ENCODE assay signal across 8 cellular contexts in genomic region chr2:95166065-95166763, GRCh38. TPM values are rescaled to one million over a fixed set of nuclear protein-coding genes. Genes with fewer than 3 reads are reported as not detected.
DNase-seq lines count a peak whose midpoint lies in the region; ATAC-seq and TF ChIP-seq lines count a peak whose summit lies in the region.

No MANE protein-coding gene starts in this region.

- DNase-seq in GM06990 (ENCODE audit: extremely low read depth, insufficient read length): no peak
- no peak for DNase-seq in GM23248
- DNase-seq in SK-N-SH: no peak
- no peak for DNase-seq in skeletal muscle cell (ENCODE audit: low read depth)
- DNase-seq in AG20443 (ENCODE audit: low spot score): no peak
- DNase-seq in activated CD4-positive, alpha-beta T cell treated with anti-CD3 and anti-CD28 coated beads, Interleukin-2, amount 50 U/mL, for 48 hours: no peak
- DNase-seq in activated CD8-positive, alpha-beta memory T cell treated with anti-CD3 and anti-CD28 coated beads for 24 hours: no peak

- peak overlapping the region; percentile 90 for H3K9ac ChIP-seq in GM23248
- H3K9ac ChIP-seq in SK-N-SH: peak overlapping the region; percentile 79

- peaks cover 75% of the 10 kb centered on the region for H3K79me2 ChIP-seq in GM23248 (ENCODE audit: insufficient read depth)
- H3K79me2 ChIP-seq in SK-N-SH (ENCODE audit: insufficient read depth): peaks cover 32% of the 10 kb centered on the region

- CTCF ChIA-PET in SK-N-SH (lab: Yijun Ruan, JAX): interaction anchor here (2.8 kb wide), 1 partner anchor 90 kb away, joined by 11 read pairs; no protein-coding TSS in a partner anchor

- no peaks in the 10 kb centered on the region for H3K27me3 ChIP-seq in GM06990 (replicated peaks; ENCODE audit: control insufficient read depth, insufficient read depth, low read length)
- H3K27me3 ChIP-seq in GM23248 (replicated peaks; ENCODE audit: insufficient read depth): no peaks in the 10 kb centered on the region
- H3K27me3 ChIP-seq in SK-N-SH (ENCODE audit: insufficient read depth): no peaks in the 10 kb centered on the region
- H3K27me3 ChIP-seq in gastroesophageal sphincter: no peaks in the 10 kb centered on the region

- H3K4me3 ChIP-seq in GM06990 (replicated peaks; ENCODE audit: low read depth, low read length) (peak overlapping the region; percentile 98), GM23248 (peak overlapping the region; percentile 89), SK-N-SH (ENCODE audit: low read depth in 2 of 2, low read length in 1 of 2) (peak overlapping the region; percentile 88 to 89), gastroesophageal sphincter (peak overlapping the region; percentile 40 to 68), skeletal muscle cell (ENCODE audit: low read depth, low read length) (peak overlapping the region; percentile 96)

- H3K4me1 ChIP-seq in GM23248 (ENCODE audit: insufficient read depth) (peaks cover 14% of the 10 kb centered on the region), SK-N-SH (ENCODE audit: control insufficient read depth in 1 of 2, insufficient read depth in 2 of 2, low read depth in 1 of 2, low read length in 1 of 2) (peaks cover 0 to 15% of the 10 kb centered on the region in 2 experiments; a peak in 2 of 4 replicates), gastroesophageal sphincter (peaks cover 2 to 30% (median 13%) of the 10 kb centered on the region in 3 donors)

- H3K9me3 ChIP-seq in GM23248 (ENCODE audit: low read depth) (no peaks in the 10 kb centered on the region), SK-N-SH (no peaks in the 10 kb centered on the region), gastroesophageal sphincter (no peaks in the 10 kb centered on the region)

- H2AFZ ChIP-seq in GM23248 (peak overlapping the region; percentile 88), SK-N-SH (ENCODE audit: low read depth) (peak overlapping the region; percentile 85)

- in situ Hi-C loops in GM23248 (cut with MboI): no loop called here

- no peaks in the 10 kb centered on the region for H3K36me3 ChIP-seq in GM06990 (ENCODE audit: control insufficient read depth, insufficient read depth, low read length)
- H3K36me3 ChIP-seq in GM23248 (ENCODE audit: low read depth): no peaks in the 10 kb centered on the region
- peaks cover 0 to 4% of the 10 kb centered on the region in 2 experiments for H3K36me3 ChIP-seq in SK-N-SH (replicated peaks in 1 of 2; ENCODE audit: control insufficient read depth in 1 of 2, insufficient read depth in 2 of 2, low read length in 1 of 2)
- H3K36me3 ChIP-seq in gastroesophageal sphincter: no peaks in the 10 kb centered on the region

- TF ChIP-seq CTCF in GM06990 (IDR thresholded peaks at IDR 0.05; ENCODE audit: insufficient read depth, low read length, poor library complexity, severe bottlenecking) (no peak), SK-N-SH (IDR thresholded peaks at IDR 0.05) (no peak), gastroesophageal sphincter (IDR thresholded peaks at IDR 0.05) (no peak)

- no peaks in the 10 kb centered on the region; the same call in 1 of the 2 replicates for H4K20me1 ChIP-seq in GM23248 (ENCODE audit: insufficient read depth)
- H4K20me1 ChIP-seq in SK-N-SH (ENCODE audit: insufficient read depth): no peaks in the 10 kb centered on the region

- peak overlapping the region; percentile 88 for H3K4me2 ChIP-seq in GM23248 (ENCODE audit: unreplicated experiment)
- H3K4me2 ChIP-seq in SK-N-SH: peak overlapping the region; percentile 95

- no peak for TF ChIP-seq POLR2A in gastroesophageal sphincter (IDR thresholded peaks at IDR 0.05)

- 8 to 9% methylated on average over 14 to 16 of the region's 16 CpGs for WGBS in GM23248 (ENCODE audit: low coverage in 1 of 2, low lambda C conversion rate in 2 of 2, missing lambda C conversion rate in 2 of 2), 2 experiments
- WGBS in SK-N-SH (ENCODE audit: low lambda C conversion rate): 3% methylated on average over 16 of the region's 16 CpGs
- WGBS in gastroesophageal sphincter (ENCODE audit: low coverage in 1 of 2), 2 donors: 14% methylated on average over 5 of the region's 16 CpGs; no CpG with 5 or more reads in 1 of the 2 donors

- POLR2A ChIA-PET in SK-N-SH (lab: Yijun Ruan, JAX): interaction anchor here (1.1 to 2.5 kb wide), 2 partner anchors 45 to 236 kb away, joined by 3 to 23 read pairs; partner anchors contain the start of genes FAHD2A and MRPS5

- ATAC-seq in gastroesophageal sphincter: peak; percentile 3

- H3K9me2 ChIP-seq in GM23248 (ENCODE audit: insufficient read depth): no peaks in the 10 kb centered on the region
- no peaks in the 10 kb centered on the region for H3K9me2 ChIP-seq in SK-N-SH

- TF ChIP-seq RAD21 in SK-N-SH (IDR thresholded peaks at IDR 0.05; ENCODE audit: low read length): no peak

- TF ChIP-seq EP300 in SK-N-SH (IDR thresholded peaks at IDR 0.05; ENCODE audit: borderline replicate concordance in 1 of 2, low read depth in 1 of 2, low read length in 1 of 2) (no peak), gastroesophageal sphincter (IDR thresholded peaks at IDR 0.05) (no peak)

- 0 out of 2 replicates have a peak, but pooled peaks cover 5% of the 10 kb centered on the region for H3F3A ChIP-seq in GM23248 (ENCODE audit: insufficient read depth)
- peaks cover 2% of the 10 kb centered on the region for H3F3A ChIP-seq in SK-N-SH (replicated peaks; ENCODE audit: insufficient read depth)

- H3K27ac ChIP-seq in GM23248 (peak overlapping the region; percentile 89), SK-N-SH (ENCODE audit: low read depth in 2 of 2, low read length in 1 of 2) (peak overlapping the region in 1 of 2 experiments; percentile 96; a peak in 2 of 4 replicates), gastroesophageal sphincter (peak overlapping the region in 3 of 4 donors; percentile 85 to 98 (median 89))

TF ChIP-seq in SK-N-SH, 30 proteins besides CTCF, POLR2A, EP300 and RAD21:
- TF ChIP-seq TAF1 (IDR thresholded peaks at IDR 0.05; ENCODE audit: borderline replicate concordance, low read depth, low read length) (no peak), GABPA (IDR thresholded peaks at IDR 0.05; ENCODE audit: low read depth) (no peak), MXI1 (IDR thresholded peaks at IDR 0.05; ENCODE audit: low read depth, low read length) (no peak), SIN3A (IDR thresholded peaks at IDR 0.05; ENCODE audit: borderline replicate concordance, low read depth, low read length) (no peak), NRF1 (IDR thresholded peaks at IDR 0.05; ENCODE audit: low read depth, low read length) (no peak)

RNA-seq across cellular contexts. Expression of gene ZNF2, which starts 0.6 kb away (rescaled TPM):
- total RNA-seq in GM23248 (2014; rRNA removed; shearing (Covaris generic)): 5.6 and 7.6 TPM in 2 replicates
- polyA plus RNA-seq in GM23248 (2016; fragmentation: Nextera tagmentation; extraction: Ambion mirVana) (3.3 and 4.3 TPM in 2 replicates), SK-N-SH (2012; rRNA removed) (1.6 and 2.3 TPM in 2 replicates)
- polyA plus RNA-seq in SK-N-SH (2012; cell fraction: cytosol; rRNA removed): 1.6 and 2.0 TPM in 2 replicates
- 2.2 and 2.7 TPM in 2 replicates for polyA plus RNA-seq in SK-N-SH (2012; cell fraction: nucleus; rRNA removed)
- total RNA-seq in gastroesophageal sphincter: 1 to 10 TPM; 3.1 to 7.9 (median 3.7) TPM

RNA-seq across cellular contexts. Expression of gene ZNF514, which starts 6.6 kb away (rescaled TPM):
- 8.1 and 12.8 TPM in 2 replicates for total RNA-seq in GM23248 (2014; rRNA removed; shearing (Covaris generic))
- polyA plus RNA-seq in GM23248 (2016; fragmentation: Nextera tagmentation; extraction: Ambion mirVana): 5.3 and 5.6 TPM in 2 replicates
- polyA plus RNA-seq in SK-N-SH (2012; rRNA removed): 9.0 and 12.5 TPM in 2 replicates
- polyA plus RNA-seq in SK-N-SH (2012; cell fraction: cytosol; rRNA removed): 7.3 and 7.8 TPM in 2 replicates
- 24.3 and 31.8 TPM in 2 replicates for polyA plus RNA-seq in SK-N-SH (2012; cell fraction: nucleus; rRNA removed)
- 10 to 100 TPM; 16.1 to 24.6 (median 17.3) TPM for total RNA-seq in gastroesophageal sphincter

RNA-seq across cellular contexts. Expression of gene ZNF892, which starts 41.1 kb away (rescaled TPM):
- total RNA-seq in GM23248 (2014; rRNA removed; shearing (Covaris generic)): 1.9 and 3.0 TPM in 2 replicates
- polyA plus RNA-seq in GM23248 (2016; fragmentation: Nextera tagmentation; extraction: Ambion mirVana) (0.79 and 1.0 TPM in 2 replicates), SK-N-SH (2012; rRNA removed) (1.4 TPM in 2 replicates)
- 0.75 and 0.76 TPM in 2 replicates for polyA plus RNA-seq in SK-N-SH (2012; cell fraction: cytosol; rRNA removed)
- 0.91 and 1.00 TPM in 2 replicates for polyA plus RNA-seq in SK-N-SH (2012; cell fraction: nucleus; rRNA removed)
- 10 to 100 TPM in 1 of 4 donors, 1 to 10 TPM in 3; 5.6 to 14.0 (median 7.7) TPM for total RNA-seq in gastroesophageal sphincter

RNA-seq across cellular contexts. Expression of gene MRPS5, which starts 44.6 kb away (rescaled TPM):
- 26.1 and 34.3 TPM in 2 replicates for total RNA-seq in GM23248 (2014; rRNA removed; shearing (Covaris generic))
- polyA plus RNA-seq in GM23248 (2016; fragmentation: Nextera tagmentation; extraction: Ambion mirVana) (38.1 and 38.4 TPM in 2 replicates), SK-N-SH (2012; rRNA removed) (32.8 and 40.4 TPM in 2 replicates)
- polyA plus RNA-seq in SK-N-SH (2012; cell fraction: cytosol; rRNA removed): 32.3 and 33.4 TPM in 2 replicates
- polyA plus RNA-seq in SK-N-SH (2012; cell fraction: nucleus; rRNA removed): 73.1 and 78.0 TPM in 2 replicates
- total RNA-seq in gastroesophageal sphincter: 10 to 100 TPM; 33.0 to 46.3 (median 41.3) TPM
